Comparison of ENCODE assay signal across 8 cellular contexts in the genomic region with DNA sequence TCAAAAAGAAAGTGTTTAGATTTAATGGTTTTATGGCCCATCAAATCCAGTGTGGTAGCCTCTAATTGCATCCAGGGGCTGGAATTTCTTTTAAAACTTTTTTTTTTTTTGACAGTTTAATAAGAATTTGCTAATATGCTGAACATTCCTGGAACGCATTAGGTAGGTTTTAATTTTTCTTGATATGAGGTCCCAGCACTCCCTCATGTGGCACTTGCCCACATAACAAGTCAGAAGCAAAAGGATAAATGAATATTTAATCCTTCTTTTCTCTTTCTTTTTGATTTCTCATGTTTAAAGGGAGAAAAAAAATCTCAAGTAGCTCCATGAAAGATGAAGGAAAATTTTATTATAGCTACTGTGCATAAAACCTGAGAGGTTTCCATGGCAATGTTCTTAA. TPM values are rescaled to one million over a fixed set of nuclear protein-coding genes. Genes with fewer than 3 reads are reported as not detected.
DNase-seq lines count a peak whose midpoint lies in the region; ATAC-seq and TF ChIP-seq lines count a peak whose summit lies in the region.

No MANE protein-coding gene starts in this region.

- H3K27ac ChIP-seq in dorsolateral prefrontal cortex (no peak overlapping the region), psoas muscle (no peak overlapping the region)

- H3K4me3 ChIP-seq in dorsolateral prefrontal cortex = no peak overlapping the region
- no peak overlapping the region for H3K4me3 ChIP-seq in psoas muscle

- H3K4me1 ChIP-seq in psoas muscle = no peaks in the 10 kb centered on the region

- intact Hi-C loops in dorsolateral prefrontal cortex (cut with DNase I) (no loop called here), psoas muscle (cut with DNase I) (no loop called here)

- H3K36me3 ChIP-seq in psoas muscle (ENCODE audit: insufficient read depth in 1 of 2, low read depth in 1 of 2) = no peaks in the 10 kb centered on the region

- no peaks in the 10 kb centered on the region for H3K9me3 ChIP-seq in psoas muscle

- TF ChIP-seq CTCF in dorsolateral prefrontal cortex (IDR thresholded peaks at IDR 0.05 in 54 of 56, conservative IDR thresholded peaks at IDR 0.05 in 2 of 56; ENCODE audit: low read depth in 1 of 56, partially characterized antibody in 56 of 56) (peak; percentile 14 to 74 (median 56)), psoas muscle (IDR thresholded peaks at IDR 0.05) (peak; percentile 22)

- DNase-seq in NCI-H1436 (lab: John Stamatoyannopoulos, UW) (peak; percentile 12), NCI-H1436 treated with DMSO at 0.1 percent for 48 hours (lab: John Stamatoyannopoulos, UW) (no peak), NCI-H146 treated with DMSO at 0.1 percent for 48 hours (lab: John Stamatoyannopoulos, UW; ENCODE audit: unreplicated experiment) (peak; percentile 37), dorsolateral prefrontal cortex (peak in 2 of 10 donors; percentile 30 to 42), psoas muscle (no peak), activated gamma-delta T cell treated with Interleukin-2 at 50 U/mL for 16 hours (no peak)
- no peak for DNase-seq in stimulated activated CD4-positive, alpha-beta T cell treated with anti-CD3 and anti-CD28 coated beads, Interleukin-1b, Interleukin-23, amount 100 ng/mL, for 48 hours

- ATAC-seq in psoas muscle (no peak), GM21825 (IDR thresholded peaks at IDR 0.05; ENCODE audit: unreplicated experiment) (no peak)

- 13 to 21% (median 14%) methylated on average over 1 of the region's 1 CpG for WGBS in psoas muscle, 3 donors

- H3K27me3 ChIP-seq in dorsolateral prefrontal cortex (no peaks in the 10 kb centered on the region), psoas muscle (ENCODE audit: insufficient read depth in 3 of 3, low read length in 2 of 3) (no peaks in the 10 kb centered on the region)

RNA-seq across cellular contexts. Expression of gene HAO1, which starts 13.5 kb away (rescaled TPM):
- under 1 TPM in 1 of 120 experiments, not detected in 119; 0.46 TPM for total RNA-seq in dorsolateral prefrontal cortex
- not detected for total RNA-seq in psoas muscle
- not detected for polyA plus RNA-seq in psoas muscle

Comparison
In these comparisons a context has a peak if more than half of its experiments do, and no peak if none do; other contexts are left out.
1. DNase-seq: peak in NCI-H1436 (single experiment) and NCI-H146 treated with DMSO at 0.1 percent for 48 hours (single experiment); none in NCI-H1436 treated with DMSO at 0.1 percent for 48 hours (single experiment), psoas muscle (0 of 2), stimulated activated CD4-positive, alpha-beta T cell treated with anti-CD3 and anti-CD28 coated beads, Interleukin-1b, Interleukin-23, amount 100 ng/mL, for 48 hours (single experiment) and activated gamma-delta T cell treated with Interleukin-2 at 50 U/mL for 16 hours (single experiment).